2 cellular contexts compared by ENCODE assay signal in genomic region chr16:763386-763785, GRCh38.
A peak's percentile ranks its signal among the peaks of the same experiment; 100 is the strongest.
TF ChIP-seq lines count a peak whose summit lies in the region.

No MANE protein-coding gene starts in this region.

TF ChIP-seq in H1, 55 proteins besides CTCF, POLR2A, EP300 and RAD21:
- no peak for TF ChIP-seq TAF1 (IDR thresholded peaks at IDR 0.05; ENCODE audit: low read depth, low read length)
- TF ChIP-seq CHD2 (IDR thresholded peaks at IDR 0.05; ENCODE audit: low read length): no peak
- peak; percentile 52; the same call in 1 of the 2 replicates for TF ChIP-seq KDM1A (IDR thresholded peaks at IDR 0.05; ENCODE audit: borderline replicate concordance, low read length)
- TF ChIP-seq TEAD4 (IDR thresholded peaks at IDR 0.05; ENCODE audit: low read depth, low read length): no peak
- TF ChIP-seq, protein P1, sequence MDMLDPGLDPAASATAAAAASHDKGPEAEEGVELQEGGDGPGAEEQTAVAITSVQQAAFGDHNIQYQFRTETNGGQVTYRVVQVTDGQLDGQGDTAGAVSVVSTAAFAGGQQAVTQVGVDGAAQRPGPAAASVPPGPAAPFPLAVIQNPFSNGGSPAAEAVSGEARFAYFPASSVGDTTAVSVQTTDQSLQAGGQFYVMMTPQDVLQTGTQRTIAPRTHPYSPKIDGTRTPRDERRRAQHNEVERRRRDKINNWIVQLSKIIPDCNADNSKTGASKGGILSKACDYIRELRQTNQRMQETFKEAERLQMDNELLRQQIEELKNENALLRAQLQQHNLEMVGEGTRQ (IDR thresholded peaks at IDR 0.05; ENCODE audit: low read length): no peak
- TF ChIP-seq, protein P2, sequence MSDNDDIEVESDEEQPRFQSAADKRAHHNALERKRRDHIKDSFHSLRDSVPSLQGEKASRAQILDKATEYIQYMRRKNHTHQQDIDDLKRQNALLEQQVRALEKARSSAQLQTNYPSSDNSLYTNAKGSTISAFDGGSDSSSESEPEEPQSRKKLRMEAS (IDR thresholded peaks at IDR 0.05): no peak
- no peak for TF ChIP-seq NRF1 (IDR thresholded peaks at IDR 0.05; ENCODE audit: low read depth, low read length)
- TF ChIP-seq EGR1 (IDR thresholded peaks at IDR 0.05; ENCODE audit: borderline replicate concordance, low read depth, low read length): no peak
TF ChIP-seq in H1: peak in this region for 1.

TF ChIP-seq in SK-N-SH, 30 proteins besides CTCF, POLR2A, EP300 and RAD21:
- TF ChIP-seq, protein P3, sequence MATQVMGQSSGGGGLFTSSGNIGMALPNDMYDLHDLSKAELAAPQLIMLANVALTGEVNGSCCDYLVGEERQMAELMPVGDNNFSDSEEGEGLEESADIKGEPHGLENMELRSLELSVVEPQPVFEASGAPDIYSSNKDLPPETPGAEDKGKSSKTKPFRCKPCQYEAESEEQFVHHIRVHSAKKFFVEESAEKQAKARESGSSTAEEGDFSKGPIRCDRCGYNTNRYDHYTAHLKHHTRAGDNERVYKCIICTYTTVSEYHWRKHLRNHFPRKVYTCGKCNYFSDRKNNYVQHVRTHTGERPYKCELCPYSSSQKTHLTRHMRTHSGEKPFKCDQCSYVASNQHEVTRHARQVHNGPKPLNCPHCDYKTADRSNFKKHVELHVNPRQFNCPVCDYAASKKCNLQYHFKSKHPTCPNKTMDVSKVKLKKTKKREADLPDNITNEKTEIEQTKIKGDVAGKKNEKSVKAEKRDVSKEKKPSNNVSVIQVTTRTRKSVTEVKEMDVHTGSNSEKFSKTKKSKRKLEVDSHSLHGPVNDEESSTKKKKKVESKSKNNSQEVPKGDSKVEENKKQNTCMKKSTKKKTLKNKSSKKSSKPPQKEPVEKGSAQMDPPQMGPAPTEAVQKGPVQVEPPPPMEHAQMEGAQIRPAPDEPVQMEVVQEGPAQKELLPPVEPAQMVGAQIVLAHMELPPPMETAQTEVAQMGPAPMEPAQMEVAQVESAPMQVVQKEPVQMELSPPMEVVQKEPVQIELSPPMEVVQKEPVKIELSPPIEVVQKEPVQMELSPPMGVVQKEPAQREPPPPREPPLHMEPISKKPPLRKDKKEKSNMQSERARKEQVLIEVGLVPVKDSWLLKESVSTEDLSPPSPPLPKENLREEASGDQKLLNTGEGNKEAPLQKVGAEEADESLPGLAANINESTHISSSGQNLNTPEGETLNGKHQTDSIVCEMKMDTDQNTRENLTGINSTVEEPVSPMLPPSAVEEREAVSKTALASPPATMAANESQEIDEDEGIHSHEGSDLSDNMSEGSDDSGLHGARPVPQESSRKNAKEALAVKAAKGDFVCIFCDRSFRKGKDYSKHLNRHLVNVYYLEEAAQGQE (IDR thresholded peaks at IDR 0.05; ENCODE audit: low read depth, low read length): no peak
- TF ChIP-seq SIN3A (IDR thresholded peaks at IDR 0.05; ENCODE audit: borderline replicate concordance, low read depth, low read length): no peak
- no peak for TF ChIP-seq RXRA (IDR thresholded peaks at IDR 0.05; ENCODE audit: borderline replicate concordance, low read depth)
- TF ChIP-seq POLR2AphosphoS5 (IDR thresholded peaks at IDR 0.05; ENCODE audit: low read depth, low read length): no peak
- no peak for TF ChIP-seq SMC3 (IDR thresholded peaks at IDR 0.05; ENCODE audit: low read depth, low read length)
- TF ChIP-seq, protein P4, sequence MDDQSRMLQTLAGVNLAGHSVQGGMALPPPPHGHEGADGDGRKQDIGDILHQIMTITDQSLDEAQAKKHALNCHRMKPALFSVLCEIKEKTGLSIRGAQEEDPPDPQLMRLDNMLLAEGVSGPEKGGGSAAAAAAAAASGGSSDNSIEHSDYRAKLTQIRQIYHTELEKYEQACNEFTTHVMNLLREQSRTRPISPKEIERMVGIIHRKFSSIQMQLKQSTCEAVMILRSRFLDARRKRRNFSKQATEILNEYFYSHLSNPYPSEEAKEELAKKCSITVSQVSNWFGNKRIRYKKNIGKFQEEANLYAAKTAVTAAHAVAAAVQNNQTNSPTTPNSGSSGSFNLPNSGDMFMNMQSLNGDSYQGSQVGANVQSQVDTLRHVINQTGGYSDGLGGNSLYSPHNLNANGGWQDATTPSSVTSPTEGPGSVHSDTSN (IDR thresholded peaks at IDR 0.05): no peak
- no peak for TF ChIP-seq MEF2A (IDR thresholded peaks at IDR 0.05; ENCODE audit: borderline replicate concordance, low read depth)
- TF ChIP-seq JUND (IDR thresholded peaks at IDR 0.05): no peak
- no peak for TF ChIP-seq CHD2 (IDR thresholded peaks at IDR 0.05; ENCODE audit: low read length, partially characterized antibody)
- TF ChIP-seq RCOR1 (IDR thresholded peaks at IDR 0.05; ENCODE audit: low read length): no peak
- no peak for TF ChIP-seq RFX5 (IDR thresholded peaks at IDR 0.05; ENCODE audit: low read length)
- TF ChIP-seq ELF1 (IDR thresholded peaks at IDR 0.05): no peak
- no peak for TF ChIP-seq YY1 (IDR thresholded peaks at IDR 0.05; ENCODE audit: low read depth)
- no peak for TF ChIP-seq GATA2 (CRISPR knock-in tag; IDR thresholded peaks at IDR 0.05)
- TF ChIP-seq EZH2phosphoT487 (IDR thresholded peaks at IDR 0.05; ENCODE audit: borderline replicate concordance, low read depth): no peak
- TF ChIP-seq FOXM1 (IDR thresholded peaks at IDR 0.05; ENCODE audit: low read depth): no peak
- TF ChIP-seq, protein P2 (IDR thresholded peaks at IDR 0.05; ENCODE audit: low read depth): no peak
- TF ChIP-seq NFIC (IDR thresholded peaks at IDR 0.05; ENCODE audit: borderline replicate concordance): no peak
- TF ChIP-seq MXI1 (IDR thresholded peaks at IDR 0.05; ENCODE audit: low read depth, low read length): no peak
